In the genomic region with DNA sequence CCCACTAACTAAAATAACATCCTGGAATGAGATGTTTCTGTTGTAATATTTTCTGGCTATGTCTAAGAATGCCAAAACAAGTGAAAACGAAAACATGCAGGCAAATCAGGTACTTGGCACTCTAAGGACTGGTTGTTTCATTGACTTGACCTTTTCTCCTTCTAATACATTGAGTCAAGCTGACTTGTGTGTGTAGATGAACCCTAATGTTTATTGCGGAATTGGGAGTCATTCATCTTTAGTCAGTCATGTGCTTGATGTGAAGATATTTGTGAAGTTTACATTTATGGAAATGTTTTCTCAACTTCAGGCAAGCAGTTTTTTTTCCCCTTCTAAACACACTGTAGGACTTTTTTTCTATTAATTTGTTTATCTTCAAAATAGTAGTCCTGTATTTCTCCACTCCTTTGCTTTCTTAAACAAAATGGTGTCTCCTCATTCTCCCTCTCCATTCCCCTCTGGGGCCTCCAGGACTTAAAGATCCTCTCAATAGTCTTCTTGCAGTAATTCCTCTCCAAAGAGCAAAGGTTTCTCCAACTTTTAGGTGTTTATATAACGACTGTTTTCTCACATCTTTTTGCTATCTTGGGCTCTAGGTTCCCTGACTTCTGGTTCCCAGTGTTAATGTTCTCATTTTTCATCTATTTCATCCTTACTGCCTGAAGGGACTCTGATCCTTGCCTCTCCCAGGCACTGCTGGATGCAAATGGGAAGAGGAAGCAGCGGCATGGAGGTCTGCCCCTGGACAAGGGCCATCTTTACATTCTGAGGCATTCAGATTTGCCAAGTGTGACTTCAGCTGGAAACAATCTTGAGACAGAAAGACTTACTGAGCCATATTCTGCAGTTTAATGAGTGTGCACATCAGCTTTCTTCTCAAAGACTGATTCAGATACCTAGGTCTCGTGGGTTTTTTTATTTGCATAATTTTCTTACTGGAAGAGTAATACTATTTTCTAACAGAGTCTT, we compare ENCODE assay signal across 12 cellular contexts.
DNase-seq lines count a peak whose midpoint lies in the region; TF ChIP-seq lines count a peak whose summit lies in the region.
"Had no signal": no experiment of that assay in that cellular context is flagged by ENCODE, and none has a peak within 500 bp of the region (broad histone marks: within the 10 kb centered on the region; RNA-seq: fewer than 3 reads in every experiment).

No MANE protein-coding gene starts in this region.

- H3K27me3 ChIP-seq in GM23248 (replicated peaks; ENCODE audit: insufficient read depth) (no peaks in the 10 kb centered on the region), adipocyte (replicated peaks; ENCODE audit: control insufficient read depth, insufficient read depth, low read length) (no peaks in the 10 kb centered on the region), BE2C (no peaks in the 10 kb centered on the region)
- H3K27me3 ChIP-seq: sigmoid colon had no signal

- peak overlapping the region; percentile 69; the same call in 1 of the 2 replicates for H2AFZ ChIP-seq in GM23248

- H4K20me1 ChIP-seq in GM23248 (ENCODE audit: insufficient read depth): no peaks in the 10 kb centered on the region

- H3K9ac ChIP-seq in GM23248: no peak overlapping the region
- peak overlapping the region; percentile 30 for H3K9ac ChIP-seq in adipocyte (ENCODE audit: low read length)

- H3K27ac ChIP-seq in GM23248: 0 out of 2 replicates have a peak overlapping the region, but pooled peaks have one; percentile 15

- H3K4me3 ChIP-seq in GM23248 (no peak overlapping the region), adipocyte (ENCODE audit: low read length) (no peak overlapping the region), BE2C (ENCODE audit: low read depth, low read length) (no peak overlapping the region)
- H3K4me3 ChIP-seq: sigmoid colon had no signal

- H3K4me1 ChIP-seq in GM23248 (ENCODE audit: insufficient read depth): 0 out of 2 replicates have a peak, but pooled peaks cover 10% of the 10 kb centered on the region
- no peaks in the 10 kb centered on the region for H3K4me1 ChIP-seq in adipocyte (ENCODE audit: control insufficient read depth, insufficient read depth, low read length)
- no peaks in the 10 kb centered on the region for H3K4me1 ChIP-seq in BE2C
- H3K4me1 ChIP-seq: sigmoid colon had no signal

- in situ Hi-C loops in GM23248 (cut with MboI): loop anchor here (25.0 kb wide), 1 partner anchor 112 kb away; no protein-coding TSS in a partner anchor

- H3K4me2 ChIP-seq in GM23248 (ENCODE audit: unreplicated experiment): peak overlapping the region; percentile 20

- 26 to 28% methylated on average over 5 of the region's 5 CpGs for WGBS in GM23248 (ENCODE audit: low coverage in 1 of 2, low lambda C conversion rate in 2 of 2, missing lambda C conversion rate in 2 of 2), 2 experiments

- H3K36me3 ChIP-seq in GM23248 (ENCODE audit: low read depth) (no peaks in the 10 kb centered on the region), adipocyte (ENCODE audit: control insufficient read depth, insufficient read depth, low read length, severe bottlenecking) (no peaks in the 10 kb centered on the region), BE2C (no peaks in the 10 kb centered on the region)
- H3K36me3 ChIP-seq: sigmoid colon had no signal

- no peaks in the 10 kb centered on the region for H3K9me2 ChIP-seq in GM23248 (ENCODE audit: insufficient read depth)

- DNase-seq in GM23248 (peak; percentile 56), adipocyte (ENCODE audit: low read depth) (peak; percentile 63), fibroblast of the conjunctiva (ENCODE audit: low read depth) (peak; percentile 63), GM10266 (ENCODE audit: extremely low spot score) (no peak), BE2C (no peak), 8988T (no peak), NCI-H524 (lab: John Stamatoyannopoulos, UW) (no peak)
- DNase-seq: activated gamma-delta T cell; caudate nucleus; COR-L47; sigmoid colon; stimulated activated CD4-positive, alpha-beta T cell treated with anti-CD3 and anti-CD28 coated beads, Interleukin-4, amount 100 ng/mL, for 4 hours had no signal

- no peaks in the 10 kb centered on the region for H3K9me3 ChIP-seq in GM23248 (ENCODE audit: low read depth)
- peaks cover 2% of the 10 kb centered on the region for H3K9me3 ChIP-seq in adipocyte (ENCODE audit: control insufficient read depth, low read length)
- no peaks in the 10 kb centered on the region for H3K9me3 ChIP-seq in BE2C
- H3K9me3 ChIP-seq: sigmoid colon had no signal

- H3K79me2 ChIP-seq in GM23248 (ENCODE audit: insufficient read depth): no peaks in the 10 kb centered on the region

- TF ChIP-seq CTCF in GM10266 (IDR thresholded peaks at IDR 0.05; ENCODE audit: control insufficient read depth, insufficient read depth, low read depth, missing control alignments): no peak
- TF ChIP-seq CTCF in BE2C (IDR thresholded peaks at IDR 0.05; ENCODE audit: low read depth, low read length): no peak

- no peaks in the 10 kb centered on the region for H3F3A ChIP-seq in GM23248 (ENCODE audit: insufficient read depth)

Comparison
In these comparisons a context has a peak if more than half of its experiments do, and no peak if none do; other contexts are left out.
1. DNase-seq: peak in GM23248 (single experiment), adipocyte (single experiment) and fibroblast of the conjunctiva (single experiment); none in GM10266 (single experiment), BE2C (single experiment), 8988T (single experiment) and NCI-H524 (0 of 2).